Comparison of ENCODE assay signal across 20 cellular contexts in the genomic region with DNA sequence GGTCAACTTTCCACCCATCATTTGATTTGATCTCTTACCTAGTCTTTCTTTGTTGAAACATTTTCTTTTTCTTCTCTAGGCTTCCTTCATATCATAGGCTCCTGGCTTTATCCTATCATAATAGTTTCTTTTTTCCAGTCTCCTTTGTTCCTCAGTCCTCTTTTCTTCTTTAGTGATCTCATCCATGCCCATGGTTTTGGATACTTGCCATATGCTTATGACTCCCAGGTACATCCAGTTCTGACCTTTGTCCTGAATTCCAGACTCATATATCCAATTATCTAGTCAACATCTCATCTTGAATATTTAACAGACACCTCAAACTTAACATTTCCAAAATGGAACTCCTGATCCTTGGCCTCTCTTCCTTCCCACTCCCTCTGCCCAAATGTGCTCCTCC. TPM values are rescaled to one million over a fixed set of nuclear protein-coding genes. Genes with fewer than 3 reads are reported as not detected.
DNase-seq lines count a peak whose midpoint lies in the region; ATAC-seq, FAIRE-seq and TF ChIP-seq lines count a peak whose summit lies in the region.
"Had no signal": no experiment of that assay in that cellular context is flagged by ENCODE, and none has a peak within 500 bp of the region (broad histone marks: within the 10 kb centered on the region; RNA-seq: fewer than 3 reads in every experiment).

No MANE protein-coding gene starts in this region.

- H4K20me1 ChIP-seq in keratinocyte (ENCODE audit: control insufficient read depth, extremely low read depth, insufficient read depth, low read length): no peaks in the 10 kb centered on the region

- no peaks in the 10 kb centered on the region for H3K79me2 ChIP-seq in keratinocyte (ENCODE audit: control insufficient read depth, insufficient read depth, low read length)

- CTCF ChIA-PET in RWPE1 (lab: Yijun Ruan, JAX): no interaction called here

- no peak overlapping the region for H3K4me3 Mint-ChIP-seq in activated T-cell treated with anti-CD3 and anti-CD28 coated beads, Interleukin-2, amount 50 U/mL, for 72 hours
- H3K4me3 Mint-ChIP-seq: HFFc6 had no signal

- H3K27ac ChIP-seq in RWPE1 (no peak overlapping the region), keratinocyte (ENCODE audit: control insufficient read depth, insufficient read depth, low read length) (no peak overlapping the region)

- H3K4me1 Mint-ChIP-seq in activated T-cell treated with anti-CD3 and anti-CD28 coated beads, Interleukin-2, amount 50 U/mL, for 72 hours (ENCODE audit: low read depth): peaks cover 18% of the 10 kb centered on the region

- no peak for TF ChIP-seq CTCF in RWPE1 (conservative IDR thresholded peaks at IDR 0.05; ENCODE audit: low read depth)
- no peak for TF ChIP-seq CTCF in keratinocyte (optimal IDR thresholded peaks at IDR 0.05 in 1 of 3, IDR thresholded peaks at IDR 0.05 in 1 of 3, conservative IDR thresholded peaks at IDR 0.05 in 1 of 3; ENCODE audit: extremely low read depth in 1 of 3, insufficient read depth in 2 of 3, low read length in 3 of 3)

- no peaks in the 10 kb centered on the region for H3K9me3 ChIP-seq in keratinocyte (ENCODE audit: control insufficient read depth, low read depth, low read length)

- POLR2A ChIA-PET in RWPE1 (lab: Yijun Ruan, JAX; ENCODE audit: low non-redundant PET): no interaction called here

- H3K4me3 ChIP-seq in keratinocyte (ENCODE audit: control insufficient read depth in 2 of 3, extremely low read depth in 1 of 3, insufficient read depth in 2 of 3, low read depth in 1 of 3, low read length in 3 of 3): no peak overlapping the region

- no peak overlapping the region for H3K4me2 ChIP-seq in keratinocyte (ENCODE audit: control insufficient read depth, extremely low read depth, insufficient read depth, low read depth, low read length)

- peak; percentile 51 for FAIRE-seq in keratinocyte (lab: Jason Lieb, UNC)
- FAIRE-seq: GM12891, H54, HepG2 had no signal

- no peak overlapping the region for H2AFZ ChIP-seq in keratinocyte (ENCODE audit: control insufficient read depth, low read length)

- intact Hi-C loops in cardiac septum (cut with DNase I): no loop called here

- no peaks in the 10 kb centered on the region for H3K36me3 Mint-ChIP-seq in activated T-cell treated with anti-CD3 and anti-CD28 coated beads, Interleukin-2, amount 50 U/mL, for 72 hours (ENCODE audit: insufficient read depth in 2 of 2)

- no peak overlapping the region for H3K9ac ChIP-seq in keratinocyte (ENCODE audit: control insufficient read depth, extremely low read depth, insufficient read depth, low read length)

- DNase-seq in activated T-cell treated with anti-CD3 and anti-CD28 coated beads, Interleukin-2, amount 50 U/mL, for 72 hours: no peak
- DNase-seq in activated T-cell treated with anti-CD3 and anti-CD28 coated beads for 4 hours (no peak), RWPE1 (ENCODE audit: low spot score) (peak; percentile 15), keratinocyte (ENCODE audit: low read depth, low spot score) (no peak), midbrain (lab: John Stamatoyannopoulos, UW) (no peak), cardiac septum (ENCODE audit: low spot score) (no peak)
- DNase-seq: C1 segment of cervical spinal cord, GF-D8, HFFc6, KG1, MM.1S, NCI-H1092 treated with DMSO at 0.1 percent for 48 hours, NCI-H1694, NCI-H446 treated with DMSO at 0.1 percent for 48 hours, NCI-H774 had no signal

- H3K36me3 ChIP-seq in keratinocyte (ENCODE audit: control insufficient read depth in 2 of 2, extremely low read depth in 1 of 2, insufficient read depth in 2 of 2, low read length in 2 of 2): no peaks in the 10 kb centered on the region

- peaks cover 5% of the 10 kb centered on the region for H3K4me1 ChIP-seq in keratinocyte (ENCODE audit: control insufficient read depth, extremely low read depth, insufficient read depth, low read length)

- peak overlapping the region; percentile 3 for H3K27ac Mint-ChIP-seq in activated T-cell treated with anti-CD3 and anti-CD28 coated beads, Interleukin-2, amount 50 U/mL, for 72 hours
- H3K27ac Mint-ChIP-seq: HFFc6 had no signal

- H3K9me3 Mint-ChIP-seq in activated T-cell treated with anti-CD3 and anti-CD28 coated beads, Interleukin-2, amount 50 U/mL, for 72 hours: peaks cover 0 to 2% of the 10 kb centered on the region in 2 donors

- no peaks in the 10 kb centered on the region for H3K27me3 ChIP-seq in keratinocyte (ENCODE audit: control insufficient read depth, extremely low read depth, insufficient read depth, low read length)

- dilution Hi-C loops in keratinocyte (cut with MboI; ENCODE audit: extremely low pct_ligation_motif_present, low sequenced_read_pairs): no loop called here

- ATAC-seq in activated T-cell treated with anti-CD3 and anti-CD28 coated beads, Interleukin-2, amount 50 U/mL, for 72 hours (replicated peaks in 1 of 2): no peak
- ATAC-seq in GM19397 (IDR thresholded peaks at IDR 0.05; ENCODE audit: unreplicated experiment): no peak
- ATAC-seq: HepG2, Right ventricle myocardium inferior had no signal

- no peaks in the 10 kb centered on the region for H3K9me1 ChIP-seq in keratinocyte (ENCODE audit: control insufficient read depth, extremely low read depth, insufficient read depth, low read length)

- no peaks in the 10 kb centered on the region for H3K27me3 Mint-ChIP-seq in activated T-cell treated with anti-CD3 and anti-CD28 coated beads, Interleukin-2, amount 50 U/mL, for 72 hours (ENCODE audit: low read depth)

RNA-seq across cellular contexts. Expression of gene KRAS, which starts 36.1 kb away (rescaled TPM):
- total RNA-seq in activated T-cell treated with anti-CD3 and anti-CD28 coated beads, Interleukin-2, amount 50 U/mL, for 72 hours: 10 to 100 TPM; 29.0 to 34.4 TPM
- 15.0 to 26.1 TPM (median 15.6 TPM) in 3 replicates for polyA plus RNA-seq in keratinocyte
- 37.3 TPM for polyA plus RNA-seq in keratinocyte (2011; ENCODE audit: low read depth)
- polyA plus RNA-seq in keratinocyte (2011; cell fraction: cytosol; rRNA removed): 14.4 and 27.1 TPM in 2 replicates
- polyA plus RNA-seq in keratinocyte (2011; cell fraction: nucleus; rRNA removed): 15.9 and 22.1 TPM in 2 replicates
- 13.7 and 15.4 TPM in 2 replicates for polyA plus RNA-seq in keratinocyte (2012; ENCODE audit: low replicate concordance)
- polyA minus RNA-seq in keratinocyte: 6.7 to 20.9 TPM (median 11.0 TPM) in 3 replicates
- polyA minus RNA-seq in keratinocyte (2011; cell fraction: cytosol; rRNA and poly(A)+ RNA removed): 14.2 TPM
- 9.9 and 19.0 TPM in 2 replicates for polyA minus RNA-seq in keratinocyte (2011; cell fraction: nucleus; rRNA and poly(A)+ RNA removed)
- total RNA-seq in cardiac septum: 11.2 TPM
